ENCODE assay signal across 9 cellular contexts in the genomic region with DNA sequence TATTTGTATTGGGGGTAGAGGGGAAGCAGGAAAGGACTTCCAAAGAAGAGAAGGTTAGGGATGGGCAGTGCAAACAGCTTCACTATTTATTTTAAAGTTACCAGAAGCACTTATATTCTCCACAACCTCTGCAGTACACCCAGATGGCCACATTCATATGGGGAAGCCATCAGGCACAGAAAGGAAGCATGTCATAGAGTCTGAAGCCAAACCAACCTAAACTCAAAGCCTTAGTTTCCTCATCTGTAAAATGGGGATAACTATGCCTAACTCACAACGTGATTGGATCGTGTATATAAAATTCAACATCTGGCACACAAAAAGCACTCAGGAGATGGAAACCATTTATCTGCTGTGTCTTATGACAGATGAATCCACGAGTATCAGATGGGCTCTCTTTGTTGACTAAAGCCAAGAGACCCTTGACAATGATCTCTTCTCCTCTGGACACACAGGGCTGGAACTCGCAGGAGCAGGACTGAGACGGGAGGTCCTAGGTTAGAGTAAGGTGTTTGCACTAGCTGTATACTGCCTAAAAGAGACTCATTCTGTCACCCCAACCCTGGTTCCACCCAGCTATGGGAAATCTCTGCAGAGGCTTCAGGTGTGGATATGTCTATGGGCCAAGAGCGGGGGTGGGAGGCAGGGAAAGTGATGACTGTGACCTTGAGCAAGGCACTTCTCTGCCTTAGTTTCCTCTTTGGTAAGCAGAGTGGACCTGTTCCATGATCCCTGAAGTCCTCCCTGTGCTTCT. TPM values are rescaled to one million over a fixed set of nuclear protein-coding genes. Genes with fewer than 3 reads are reported as not detected.
DNase-seq lines count a peak whose midpoint lies in the region; ATAC-seq and TF ChIP-seq lines count a peak whose summit lies in the region.
"Had no signal": no experiment of that assay in that cellular context is flagged by ENCODE, and none has a peak within 500 bp of the region (broad histone marks: within the 10 kb centered on the region; RNA-seq: fewer than 3 reads in every experiment).

No MANE protein-coding gene starts in this region.

- ATAC-seq in HG02938 (IDR thresholded peaks at IDR 0.05; ENCODE audit: unreplicated experiment) (peak; percentile 58), WTC11 (no peak), GM18498 (IDR thresholded peaks at IDR 0.05; ENCODE audit: unreplicated experiment) (no peak)

- peak overlapping the region in 1 of 2 experiments; percentile 72 for H3K18ac ChIP-seq in mesenchymal stem cell (ENCODE audit: low read depth in 1 of 2, low read length in 2 of 2)

- WGBS in mesenchymal stem cell: 91% methylated on average over 3 of the region's 6 CpGs

- CTCF ChIA-PET in WTC11 (lab: Charles Lee): interaction anchor here (0.8 to 1.8 kb wide), 4 partner anchors 17 to 96 kb away, joined by 3 to 4 read pairs (median 3); no protein-coding TSS in a partner anchor
- CTCF ChIA-PET in activated CD4-positive, alpha-beta memory T cell treated with anti-CD3 and anti-CD28 coated beads for 36 hours (lab: Charles Lee): interaction anchor here (0.8 to 1.6 kb wide), 3 partner anchors 93 to 97 kb away, joined by 3 to 15 read pairs (median 5); no protein-coding TSS in a partner anchor

- peak overlapping the region in 1 of 2 experiments; percentile 66 for H3K14ac ChIP-seq in mesenchymal stem cell (ENCODE audit: low read length in 2 of 2)

- peaks cover 0 to 17% of the 10 kb centered on the region in 2 experiments for H3K27me3 ChIP-seq in mesenchymal stem cell (ENCODE audit: control insufficient read depth in 1 of 2, insufficient read depth in 1 of 2, low read length in 2 of 2)

- H3K9me3 Mint-ChIP-seq in WTC11: no peaks in the 10 kb centered on the region
- H3K9me3 Mint-ChIP-seq in activated CD4-positive, alpha-beta memory T cell treated with anti-CD3 and anti-CD28 coated beads for 36 hours: no peaks in the 10 kb centered on the region
- H3K9me3 Mint-ChIP-seq: activated T-cell treated with anti-CD3 and anti-CD28 coated beads, Interleukin-2, amount 50 U/mL, for 4 hours had no signal

- no peak overlapping the region for H3K23ac ChIP-seq in mesenchymal stem cell (ENCODE audit: low read length in 2 of 2)

- H3K4me1 Mint-ChIP-seq in WTC11: peaks cover 61% of the 10 kb centered on the region
- peaks cover 10% of the 10 kb centered on the region for H3K4me1 Mint-ChIP-seq in activated CD4-positive, alpha-beta memory T cell treated with anti-CD3 and anti-CD28 coated beads for 36 hours (ENCODE audit: low read depth)

- no peak overlapping the region for H3K4ac ChIP-seq in mesenchymal stem cell (ENCODE audit: low read depth in 1 of 2, low read length in 2 of 2)

- peak overlapping the region in 1 of 2 experiments; percentile 84 for H3K4me3 ChIP-seq in mesenchymal stem cell (ENCODE audit: insufficient read depth in 1 of 2, low read depth in 1 of 2, low read length in 2 of 2)

- no peak overlapping the region for H3K27ac Mint-ChIP-seq in WTC11
- H3K27ac Mint-ChIP-seq in activated CD4-positive, alpha-beta memory T cell treated with anti-CD3 and anti-CD28 coated beads for 36 hours: no peak overlapping the region

- H3K36me3 ChIP-seq in mesenchymal stem cell (ENCODE audit: control insufficient read depth in 1 of 2, insufficient read depth in 2 of 2, low read depth in 1 of 2, low read length in 2 of 2): no peaks in the 10 kb centered on the region

- no peak overlapping the region for H3K27ac ChIP-seq in mesenchymal stem cell (ENCODE audit: low read length, poor library complexity, severe bottlenecking)

- TF ChIP-seq CTCF in WTC11 (IDR thresholded peaks at IDR 0.05): no peak

- no peak overlapping the region for H2AK5ac ChIP-seq in mesenchymal stem cell (ENCODE audit: low read length, severe bottlenecking)

- H2BK120ac ChIP-seq in mesenchymal stem cell (ENCODE audit: low read depth, low read length): no peak overlapping the region

- H4K91ac ChIP-seq in mesenchymal stem cell (ENCODE audit: low read length): no peak overlapping the region

- H3K9ac ChIP-seq in mesenchymal stem cell (ENCODE audit: low read length): no peak overlapping the region

- peaks cover 30% of the 10 kb centered on the region for H3K79me1 ChIP-seq in mesenchymal stem cell (replicated peaks; ENCODE audit: low read length, poor library complexity, severe bottlenecking)

- H3K4me3 Mint-ChIP-seq in WTC11: peak overlapping the region; percentile 83
- H3K4me3 Mint-ChIP-seq in activated CD4-positive, alpha-beta memory T cell treated with anti-CD3 and anti-CD28 coated beads for 36 hours: no peak overlapping the region

- POLR2A ChIA-PET in WTC11 (lab: Charles Lee): no interaction called here
- POLR2A ChIA-PET in activated CD4-positive, alpha-beta memory T cell treated with anti-CD3 and anti-CD28 coated beads for 36 hours (lab: Charles Lee): no interaction called here

- peak overlapping the region in 1 of 2 experiments; percentile 15 for H2BK12ac ChIP-seq in mesenchymal stem cell (ENCODE audit: low read length in 2 of 2)

- H3K4me2 ChIP-seq in mesenchymal stem cell (ENCODE audit: low read length, poor library complexity, severe bottlenecking): peak overlapping the region; percentile 59

- peaks cover 28% of the 10 kb centered on the region for H3K27me3 Mint-ChIP-seq in WTC11 (ENCODE audit: low read depth)
- H3K27me3 Mint-ChIP-seq in activated CD4-positive, alpha-beta memory T cell treated with anti-CD3 and anti-CD28 coated beads for 36 hours: peaks cover 35% of the 10 kb centered on the region

- H2BK15ac ChIP-seq in mesenchymal stem cell (ENCODE audit: low read depth, poor library complexity, severe bottlenecking): no peak overlapping the region

- H3K4me1 ChIP-seq in mesenchymal stem cell (ENCODE audit: control insufficient read depth, insufficient read depth, low read depth, low read length): peaks cover 13% of the 10 kb centered on the region

- no peaks in the 10 kb centered on the region for H3K9me3 ChIP-seq in mesenchymal stem cell (ENCODE audit: control insufficient read depth, low read length)

- no peak overlapping the region for H2AFZ ChIP-seq in mesenchymal stem cell (ENCODE audit: low read depth, low read length)

- intact Hi-C loops in activated CD4-positive, alpha-beta memory T cell treated with anti-CD3 and anti-CD28 coated beads for 36 hours (cut with micrococcal nuclease): no loop called here

- DNase-seq in DMS 273 treated with DMSO at 0.1 percent for 48 hours (lab: John Stamatoyannopoulos, UW) (peak; percentile 40), WTC11 (ENCODE audit: low spot score) (no peak), mesenchymal stem cell (peak; percentile 45), NCI-H187 treated with DMSO at 0.1 percent for 48 hours (lab: John Stamatoyannopoulos, UW) (no peak), activated gamma-delta T cell (lab: John Stamatoyannopoulos, UW) (no peak)
- DNase-seq in activated CD4-positive, alpha-beta memory T cell treated with anti-CD3 and anti-CD28 coated beads for 36 hours: no peak
- DNase-seq: activated T-cell treated with anti-CD3 and anti-CD28 coated beads, Interleukin-2, amount 50 U/mL, for 4 hours had no signal

- no peak overlapping the region for H4K8ac ChIP-seq in mesenchymal stem cell (ENCODE audit: low read length)

- no peaks in the 10 kb centered on the region for H3K36me3 Mint-ChIP-seq in WTC11
- H3K36me3 Mint-ChIP-seq in activated CD4-positive, alpha-beta memory T cell treated with anti-CD3 and anti-CD28 coated beads for 36 hours: no peaks in the 10 kb centered on the region

- no peak overlapping the region for H2BK5ac ChIP-seq in mesenchymal stem cell (ENCODE audit: low read depth, low read length, poor library complexity, severe bottlenecking)

TF ChIP-seq in WTC11, 78 proteins besides CTCF, POLR2A, EP300 and RAD21:
- no peak for TF ChIP-seq TCF7 (CRISPR knock-in tag; IDR thresholded peaks at IDR 0.05; ENCODE audit: low read depth)
- TF ChIP-seq, protein P1, sequence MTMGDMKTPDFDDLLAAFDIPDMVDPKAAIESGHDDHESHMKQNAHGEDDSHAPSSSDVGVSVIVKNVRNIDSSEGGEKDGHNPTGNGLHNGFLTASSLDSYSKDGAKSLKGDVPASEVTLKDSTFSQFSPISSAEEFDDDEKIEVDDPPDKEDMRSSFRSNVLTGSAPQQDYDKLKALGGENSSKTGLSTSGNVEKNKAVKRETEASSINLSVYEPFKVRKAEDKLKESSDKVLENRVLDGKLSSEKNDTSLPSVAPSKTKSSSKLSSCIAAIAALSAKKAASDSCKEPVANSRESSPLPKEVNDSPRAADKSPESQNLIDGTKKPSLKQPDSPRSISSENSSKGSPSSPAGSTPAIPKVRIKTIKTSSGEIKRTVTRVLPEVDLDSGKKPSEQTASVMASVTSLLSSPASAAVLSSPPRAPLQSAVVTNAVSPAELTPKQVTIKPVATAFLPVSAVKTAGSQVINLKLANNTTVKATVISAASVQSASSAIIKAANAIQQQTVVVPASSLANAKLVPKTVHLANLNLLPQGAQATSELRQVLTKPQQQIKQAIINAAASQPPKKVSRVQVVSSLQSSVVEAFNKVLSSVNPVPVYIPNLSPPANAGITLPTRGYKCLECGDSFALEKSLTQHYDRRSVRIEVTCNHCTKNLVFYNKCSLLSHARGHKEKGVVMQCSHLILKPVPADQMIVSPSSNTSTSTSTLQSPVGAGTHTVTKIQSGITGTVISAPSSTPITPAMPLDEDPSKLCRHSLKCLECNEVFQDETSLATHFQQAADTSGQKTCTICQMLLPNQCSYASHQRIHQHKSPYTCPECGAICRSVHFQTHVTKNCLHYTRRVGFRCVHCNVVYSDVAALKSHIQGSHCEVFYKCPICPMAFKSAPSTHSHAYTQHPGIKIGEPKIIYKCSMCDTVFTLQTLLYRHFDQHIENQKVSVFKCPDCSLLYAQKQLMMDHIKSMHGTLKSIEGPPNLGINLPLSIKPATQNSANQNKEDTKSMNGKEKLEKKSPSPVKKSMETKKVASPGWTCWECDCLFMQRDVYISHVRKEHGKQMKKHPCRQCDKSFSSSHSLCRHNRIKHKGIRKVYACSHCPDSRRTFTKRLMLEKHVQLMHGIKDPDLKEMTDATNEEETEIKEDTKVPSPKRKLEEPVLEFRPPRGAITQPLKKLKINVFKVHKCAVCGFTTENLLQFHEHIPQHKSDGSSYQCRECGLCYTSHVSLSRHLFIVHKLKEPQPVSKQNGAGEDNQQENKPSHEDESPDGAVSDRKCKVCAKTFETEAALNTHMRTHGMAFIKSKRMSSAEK (CRISPR knock-in tag; IDR thresholded peaks at IDR 0.05; ENCODE audit: borderline replicate concordance): no peak
TF ChIP-seq in WTC11: peak in this region for 0.

RNA-seq across cellular contexts. Expression of a gene that starts 1.8 kb away (rescaled TPM):
- total RNA-seq in WTC11 (2021): 16.3 to 18.7 TPM (median 17.2 TPM) in 3 replicates
- 2.9 TPM for polyA plus RNA-seq in mesenchymal stem cell (2013, experiment 1 of 2)
- 2.5 TPM for polyA plus RNA-seq in mesenchymal stem cell (2013, experiment 2 of 2)
- total RNA-seq in activated CD4-positive, alpha-beta memory T cell treated with anti-CD3 and anti-CD28 coated beads for 36 hours: under 1 TPM; 0.85 to 0.95 TPM

RNA-seq across cellular contexts. Expression of a gene that starts 56.4 kb away (rescaled TPM):
- 5.8 to 9.3 TPM (median 7.1 TPM) in 3 replicates for total RNA-seq in WTC11 (2021)
- polyA plus RNA-seq in mesenchymal stem cell (2013, experiment 1 of 2): 11.3 TPM
- polyA plus RNA-seq in mesenchymal stem cell (2013, experiment 2 of 2): 11.3 TPM
- total RNA-seq in activated CD4-positive, alpha-beta memory T cell treated with anti-CD3 and anti-CD28 coated beads for 36 hours: 10 to 100 TPM; 11.8 to 14.7 TPM

Comparison
In these comparisons a context has a peak if more than half of its experiments do, and no peak if none do; other contexts are left out.
1. DNase-seq: peak in DMS 273 treated with DMSO at 0.1 percent for 48 hours (single experiment) and mesenchymal stem cell (single experiment); none in WTC11 (single experiment), NCI-H187 treated with DMSO at 0.1 percent for 48 hours (single experiment), activated CD4-positive, alpha-beta memory T cell treated with anti-CD3 and anti-CD28 coated beads for 36 hours (single experiment) and activated gamma-delta T cell (single experiment).